Comparison of ENCODE assay signal across 8 cellular contexts in the genomic region with DNA sequence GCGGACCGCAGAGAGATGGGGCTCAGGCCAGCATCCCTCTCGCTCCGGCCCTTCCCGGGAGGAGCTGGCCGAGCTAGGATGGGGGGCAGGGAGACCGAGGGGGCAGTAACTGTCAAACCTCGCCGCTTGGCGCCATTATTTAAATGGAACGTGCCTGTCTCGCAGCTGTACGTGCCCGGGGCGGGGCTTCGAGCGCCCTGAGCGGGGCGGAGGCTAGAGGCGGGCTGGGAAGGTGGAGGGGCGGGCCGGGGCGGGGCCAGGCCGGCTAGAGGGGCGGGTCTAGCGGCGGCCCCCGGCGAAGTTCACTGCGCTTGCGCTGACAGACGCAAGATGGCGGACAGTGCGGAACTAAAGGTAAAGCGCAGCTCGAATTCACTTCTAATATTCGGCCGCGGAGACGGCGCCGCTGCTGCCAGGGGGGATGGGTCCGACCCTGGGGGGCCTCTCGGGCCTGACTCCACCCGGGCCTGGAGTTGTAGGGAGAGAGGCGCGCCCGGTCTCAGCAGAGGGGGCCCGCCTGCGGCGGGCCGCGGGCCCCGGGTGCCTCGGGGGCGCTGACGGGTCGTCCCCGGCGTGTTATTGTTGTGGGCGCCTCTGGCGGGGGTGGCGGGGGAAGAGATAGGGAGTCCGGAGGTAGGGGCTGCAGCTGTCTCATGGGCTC.
A peak's percentile ranks its signal among the peaks of the same experiment; 100 is the strongest.
DNase-seq lines count a peak whose midpoint lies in the region; ATAC-seq and TF ChIP-seq lines count a peak whose summit lies in the region.

A gene (plus strand): TSS at position 319 of the 661 bp plus-strand sequence. CDS start 12 bp downstream, at position 331.

- H3K27ac Mint-ChIP-seq in central memory CD8-positive, alpha-beta T cell (ENCODE audit: low read depth), result peak within 1 kb of the TSS; percentile 95

- peak within 1 kb of the TSS; percentile 94 for H3K4me3 Mint-ChIP-seq in central memory CD8-positive, alpha-beta T cell

- no peaks in the 10 kb centered on the region for H3K9me3 Mint-ChIP-seq in central memory CD8-positive, alpha-beta T cell

- ATAC-seq in GM19035 (IDR thresholded peaks at IDR 0.05; ENCODE audit: unreplicated experiment) (peak; percentile 84), HG03342 (IDR thresholded peaks at IDR 0.05; ENCODE audit: unreplicated experiment) (peak; percentile 83)
- peak; percentile 88 for ATAC-seq in central memory CD8-positive, alpha-beta T cell (replicated peaks; ENCODE audit: extremely low read depth, poor library complexity, severe bottlenecking)

- DNase-seq in AG09319 (ENCODE audit: extremely low read depth, low read depth), result peak; percentile 72
- DNase-seq in NCI-H446 (lab: John Stamatoyannopoulos, UW), result peak; percentile 77 to 91
- peak; percentile 86 for DNase-seq in activated CD4-positive, CD25-positive, alpha-beta regulatory T cell treated with anti-CD3 and anti-CD28 coated beads, Interleukin-2, amount 50 U/mL, for 16 hours (ENCODE audit: low read depth, low spot score)
- DNase-seq in central memory CD8-positive, alpha-beta T cell (ENCODE audit: low spot score in 2 of 2), result peak; percentile 79 to 91
- DNase-seq in iris pigment epithelial cell (ENCODE audit: low read depth), result peak; percentile 90
- DNase-seq in stimulated activated CD4-positive, alpha-beta T cell treated with anti-CD3 and anti-CD28 coated beads, Interleukin-12 subunit alpha, Interleukin-12 subunit beta, amount 100 ng/mL, for 24 hours (ENCODE audit: low read depth in 2 of 2), result peak; percentile 86 to 90

- H3K4me1 Mint-ChIP-seq in central memory CD8-positive, alpha-beta T cell, result peaks cover 36% of the 10 kb centered on the region

- TF ChIP-seq CTCF in AG09319 (IDR thresholded peaks at IDR 0.05; ENCODE audit: low read depth, low read length), result no peak

- H3K27me3 Mint-ChIP-seq in central memory CD8-positive, alpha-beta T cell, result peaks cover under 1% of the 10 kb centered on the region

- H3K36me3 Mint-ChIP-seq in central memory CD8-positive, alpha-beta T cell (ENCODE audit: insufficient read depth), result peaks cover 12% of the 10 kb centered on the region

Comparison
In these comparisons a context has a peak if more than half of its experiments do, and no peak if none do; other contexts are left out.
1. Peak in every context shown above with its lines: DNase-seq and ATAC-seq.